Comparison of ENCODE assay signal across 18 cellular contexts in the genomic region with DNA sequence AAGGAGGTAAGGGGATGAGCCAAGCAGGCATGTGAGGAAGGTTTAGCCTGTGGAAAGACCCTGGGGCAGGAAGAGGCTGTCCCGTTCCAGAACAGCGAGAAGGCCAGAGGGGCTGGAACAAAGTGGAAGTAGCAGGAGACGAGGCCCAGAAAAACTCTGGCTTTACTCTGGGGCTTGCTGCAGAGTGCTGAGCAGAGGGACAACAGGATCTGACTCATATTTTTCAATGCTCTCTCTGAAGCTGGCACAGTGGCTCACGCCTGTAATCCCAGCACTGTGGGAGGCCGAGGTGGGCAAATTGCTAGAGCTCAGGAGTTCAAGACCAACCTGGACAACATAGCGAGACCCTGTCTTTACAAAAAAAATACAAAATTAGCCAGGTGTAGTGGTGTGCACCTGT. TPM values are rescaled to one million over a fixed set of nuclear protein-coding genes. Genes with fewer than 3 reads are reported as not detected.
"Had no signal": no experiment of that assay in that cellular context is flagged by ENCODE, and none has a peak within 500 bp of the region (broad histone marks: within the 10 kb centered on the region; RNA-seq: fewer than 3 reads in every experiment).

No MANE protein-coding gene starts in this region.

- H3K9me3 ChIP-seq: esophagus squamous epithelium, neutrophil had no signal

- H3K4me3 ChIP-seq: esophagus squamous epithelium, hepatocyte, lung, smooth muscle cell had no signal

- H3K4me1 Mint-ChIP-seq: naive thymus-derived CD4-positive, alpha-beta T cell had no signal

- H3K36me3 ChIP-seq: esophagus squamous epithelium, neutrophil had no signal

- DNase-seq: esophagus squamous epithelium; foreskin fibroblast; head of caudate nucleus; left colon; left ventricle myocardium superior; mesendoderm; naive thymus-derived CD4-positive, alpha-beta T cell; stimulated activated CD4-positive, alpha-beta T cell treated with anti-CD3 and anti-CD28 coated beads, Interleukin-2, amount 100 ng/mL, for 48 hours; stimulated activated naive CD4-positive, alpha-beta T cell treated with Interleukin-2 at 50 U/mL for 16 hours; trophoblast cell had no signal

- H3K4me3 Mint-ChIP-seq: naive thymus-derived CD4-positive, alpha-beta T cell had no signal

- H3K36me3 Mint-ChIP-seq: naive thymus-derived CD4-positive, alpha-beta T cell had no signal

- ATAC-seq: left colon; left ventricle myocardium superior; naive thymus-derived CD4-positive, alpha-beta T cell had no signal

- H3K27ac Mint-ChIP-seq: naive thymus-derived CD4-positive, alpha-beta T cell had no signal

- H3K27ac ChIP-seq: esophagus squamous epithelium, hepatocyte, neutrophil had no signal

- H3K27me3 ChIP-seq: hepatocyte, neutrophil had no signal

RNA-seq across cellular contexts. Expression of a gene that starts 52.4 kb away (rescaled TPM):
- total RNA-seq: epithelial cell of proximal tubule; esophagus squamous epithelium; hepatocyte; kidney epithelial cell; left colon; left ventricle myocardium superior; naive thymus-derived CD4-positive, alpha-beta T cell; osteoblast; pulmonary artery endothelial cell; smooth muscle cell had no signal
